In genomic region chr7:140625908-140626868, GRCh38 we compare ENCODE assay signal across 9 cellular contexts. TPM values are rescaled to one million over a fixed set of nuclear protein-coding genes. Genes with fewer than 3 reads are reported as not detected.
DNase-seq lines count a peak whose midpoint lies in the region; ATAC-seq and FAIRE-seq lines count a peak whose summit lies in the region.
"Had no signal": no experiment of that assay in that cellular context is flagged by ENCODE, and none has a peak within 500 bp of the region (broad histone marks: within the 10 kb centered on the region; RNA-seq: fewer than 3 reads in every experiment).

No MANE protein-coding gene starts in this region.

- H3K4me3 ChIP-seq in mesendoderm (ENCODE audit: low read length): no peak overlapping the region
- H3K4me3 ChIP-seq: GM12878 had no signal

- peak overlapping the region; percentile 69 for H3K27ac ChIP-seq in mesendoderm (ENCODE audit: low read depth, low read length)

- H3K56ac ChIP-seq in mesendoderm (ENCODE audit: low read length): peak overlapping the region; percentile 59

- H3K18ac ChIP-seq in mesendoderm (ENCODE audit: low read length): peak overlapping the region; percentile 16

- H4K5ac ChIP-seq in mesendoderm (ENCODE audit: low read length): no peak overlapping the region

- peak; percentile 91 for FAIRE-seq in endometrium (lab: Jason Lieb, UNC)
- FAIRE-seq: GM12878 had no signal

- H3K23ac ChIP-seq in mesendoderm (ENCODE audit: low read length): no peak overlapping the region

- no peaks in the 10 kb centered on the region for H3K79me1 ChIP-seq in mesendoderm (ENCODE audit: low read length)

- H4K8ac ChIP-seq in mesendoderm (ENCODE audit: low read depth, low read length): no peak overlapping the region

- peak overlapping the region; percentile 27 for H3K4ac ChIP-seq in mesendoderm (ENCODE audit: low read depth, low read length)

- peaks cover 6% of the 10 kb centered on the region for H3K4me1 ChIP-seq in mesendoderm (ENCODE audit: control insufficient read depth, low read depth, low read length)

- H2BK5ac ChIP-seq in mesendoderm (ENCODE audit: low read length): peak overlapping the region; percentile 35

- WGBS in mesendoderm (ENCODE audit: extremely low coverage, insufficient coverage, low lambda C conversion rate): no CpG with 5 or more reads among the region's 17 CpGs

- H3K79me2 ChIP-seq in mesendoderm (ENCODE audit: control insufficient read depth, insufficient read depth, low read length): no peaks in the 10 kb centered on the region

- H3K36me3 ChIP-seq in mesendoderm (ENCODE audit: control insufficient read depth, insufficient read depth, low read length): no peaks in the 10 kb centered on the region

- H2BK15ac ChIP-seq in mesendoderm (replicated peaks; ENCODE audit: low read depth): no peak overlapping the region

- ATAC-seq in GM19395 (IDR thresholded peaks at IDR 0.05; ENCODE audit: unreplicated experiment) (no peak), GM18858 (IDR thresholded peaks at IDR 0.05; ENCODE audit: unreplicated experiment) (no peak)
- ATAC-seq: GM12878 had no signal

- DNase-seq in COLO668 (lab: John Stamatoyannopoulos, UW; ENCODE audit: unreplicated experiment) (peak; percentile 8), NCI-H226 (peak; percentile 100), mesendoderm (peak; percentile 98), NK-92 (lab: John Stamatoyannopoulos, UW; ENCODE audit: unreplicated experiment) (no peak), DMS153 (lab: John Stamatoyannopoulos, UW) (no peak)

- H2BK120ac ChIP-seq in mesendoderm (ENCODE audit: low read depth, low read length): no peak overlapping the region

- no peak overlapping the region for H3K4me2 ChIP-seq in mesendoderm (ENCODE audit: low read length)

- H2AK5ac ChIP-seq in mesendoderm (ENCODE audit: low read length): no peak overlapping the region

- no peaks in the 10 kb centered on the region for H3K27me3 ChIP-seq in mesendoderm (ENCODE audit: insufficient read depth, low read length, poor library complexity)

- peak overlapping the region; percentile 12 for H3K9ac ChIP-seq in mesendoderm (ENCODE audit: low read length)

RNA-seq across cellular contexts. Expression of gene DENND2A, which starts 14.4 kb away (rescaled TPM):
- polyA plus RNA-seq in mesendoderm (2013, experiment 1 of 2): 3.6 TPM
- polyA plus RNA-seq in mesendoderm (2013, experiment 2 of 2): 4.0 TPM

RNA-seq across cellular contexts. Expression of gene ADCK2, which starts 46.6 kb away (rescaled TPM):
- 3.9 TPM for polyA plus RNA-seq in mesendoderm (2013, experiment 1 of 2)
- 3.9 TPM for polyA plus RNA-seq in mesendoderm (2013, experiment 2 of 2)

Comparison
In these comparisons a context has a peak if more than half of its experiments do, and no peak if none do; other contexts are left out.
1. DNase-seq: peak in COLO668 (single experiment), NCI-H226 (single experiment) and mesendoderm (single experiment); none in NK-92 (single experiment) and DMS153 (single experiment).